3 cellular contexts compared by ENCODE assay signal in the genomic region with DNA sequence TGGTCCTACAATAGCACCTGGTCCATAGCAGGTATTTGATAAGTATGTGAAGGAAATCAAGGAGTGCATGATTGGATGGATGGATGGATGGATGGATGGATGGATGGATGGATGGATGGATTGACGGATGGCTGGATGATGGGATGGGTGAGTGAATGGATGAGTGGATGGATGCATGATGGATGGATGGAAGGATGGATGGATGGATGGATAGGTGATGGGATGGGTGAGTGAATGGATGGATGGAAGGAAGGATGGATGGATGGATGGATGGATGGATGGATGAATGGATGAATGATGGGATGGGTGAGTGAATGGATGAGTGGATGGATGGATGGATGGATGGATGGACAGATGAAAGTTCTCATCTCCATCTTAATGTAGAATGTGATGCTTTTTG.
"Had no signal": no experiment of that assay in that cellular context is flagged by ENCODE, and none has a peak within 500 bp of the region (broad histone marks: within the 10 kb centered on the region; RNA-seq: fewer than 3 reads in every experiment).

No MANE protein-coding gene starts in this region.

- DNase-seq: GDM1, GF-D8 had no signal

- H3K4me3 ChIP-seq: GM12878 had no signal
